33 cellular contexts compared by ENCODE assay signal in genomic region chr1:170487503-170487902, GRCh38.
"Had no signal": no experiment of that assay in that cellular context is flagged by ENCODE, and none has a peak within 500 bp of the region (broad histone marks: within the 10 kb centered on the region; RNA-seq: fewer than 3 reads in every experiment).

No MANE protein-coding gene starts in this region.

- H3K4me1 Mint-ChIP-seq: activated CD4-positive, alpha-beta memory T cell treated with anti-CD3 and anti-CD28 coated beads, Interleukin-2, amount 10 ng/mL, durations not matched to agents 7 days and 5 days; activated CD8-positive, alpha-beta memory T cell treated with anti-CD3 and anti-CD28 coated beads, Interleukin-2, amount 10 ng/mL, durations not matched to agents 7 days and 5 days; activated naive CD4-positive, alpha-beta T cell treated with anti-CD3 and anti-CD28 coated beads, Interleukin-2, amount 10 ng/mL, durations not matched to agents 7 days and 5 days; activated naive CD8-positive, alpha-beta T cell treated with anti-CD3 and anti-CD28 coated beads for 36 hours; central memory CD8-positive, alpha-beta T cell had no signal

- ATAC-seq: activated CD8-positive, alpha-beta memory T cell treated with anti-CD3 and anti-CD28 coated beads, Interleukin-2, amount 10 ng/mL, durations not matched to agents 7 days and 5 days had no signal

- H3K4me3 Mint-ChIP-seq: activated CD4-positive, alpha-beta memory T cell treated with anti-CD3 and anti-CD28 coated beads, Interleukin-2, amount 10 ng/mL, durations not matched to agents 7 days and 5 days; activated CD8-positive, alpha-beta memory T cell treated with anti-CD3 and anti-CD28 coated beads, Interleukin-2, amount 10 ng/mL, durations not matched to agents 7 days and 5 days; activated naive CD4-positive, alpha-beta T cell treated with anti-CD3 and anti-CD28 coated beads, Interleukin-2, amount 10 ng/mL, durations not matched to agents 7 days and 5 days; activated naive CD8-positive, alpha-beta T cell treated with anti-CD3 and anti-CD28 coated beads for 36 hours; central memory CD8-positive, alpha-beta T cell had no signal

- DNase-seq: activated CD4-positive, alpha-beta memory T cell treated with anti-CD3 and anti-CD28 coated beads, Interleukin-2, amount 10 ng/mL, durations not matched to agents 7 days and 5 days; activated CD4-positive, alpha-beta T cell treated with anti-CD3 and anti-CD28 coated beads for 1 hour; activated CD4-positive, alpha-beta T cell treated with anti-CD3 and anti-CD28 coated beads for 48 hours; activated CD4-positive, CD25-positive, alpha-beta regulatory T cell; activated CD8-positive, alpha-beta memory T cell treated with anti-CD3 and anti-CD28 coated beads for 24 hours; activated CD8-positive, alpha-beta memory T cell treated with anti-CD3 and anti-CD28 coated beads, Interleukin-2, amount 10 ng/mL, durations not matched to agents 7 days and 5 days; activated CD8-positive, alpha-beta memory T cell treated with anti-CD3 and anti-CD28 coated beads, Interleukin-2, amount 50 U/mL, for 48 hours; activated effector memory CD4-positive, alpha-beta T cell treated with Interleukin-2 at 50 U/mL for 16 hours; activated naive CD4-positive, alpha-beta T cell treated with anti-CD3 and anti-CD28 coated beads, Interleukin-2, amount 10 ng/mL, durations not matched to agents 7 days and 5 days; activated naive CD8-positive, alpha-beta T cell treated with anti-CD3 and anti-CD28 coated beads for 36 hours; activated T-cell treated with anti-CD3 and anti-CD28 coated beads, Interleukin-2, amount 50 U/mL, for 48 hours; amniotic stem cell; aorta; Kasumi-1; MG63; NCI-H1048; NCI-H1105 treated with DMSO at 0.1 percent for 48 hours; NCI-H1436; NCI-H1694; NCI-H1930; NCI-H2081 treated with DMSO at 0.1 percent for 48 hours; NCI-H226; NCI-H524 treated with DMSO at 0.1 percent for 48 hours; NK-92 treated with Interleukin-12 subunit alpha and Interleukin-12 subunit beta, amount 100 ng/mL, for 24 hours; PC-9; Right ventricle myocardium superior; SW 1271; T-helper 1 cell; T-helper 2 cell; T-helper 9 cell had no signal

- H3K27ac ChIP-seq: cardiac muscle cell, PC-9, VCaP had no signal

- H3K4me2 ChIP-seq: PC-9 had no signal

- H3K9me3 Mint-ChIP-seq: activated CD4-positive, alpha-beta memory T cell treated with anti-CD3 and anti-CD28 coated beads, Interleukin-2, amount 10 ng/mL, durations not matched to agents 7 days and 5 days; activated naive CD4-positive, alpha-beta T cell treated with anti-CD3 and anti-CD28 coated beads, Interleukin-2, amount 10 ng/mL, durations not matched to agents 7 days and 5 days; activated naive CD8-positive, alpha-beta T cell treated with anti-CD3 and anti-CD28 coated beads for 36 hours; central memory CD8-positive, alpha-beta T cell had no signal

- H3K27me3 Mint-ChIP-seq: activated CD4-positive, alpha-beta memory T cell treated with anti-CD3 and anti-CD28 coated beads, Interleukin-2, amount 10 ng/mL, durations not matched to agents 7 days and 5 days had no signal

- H3K9me3 ChIP-seq: MG63 had no signal

- H3K27ac Mint-ChIP-seq: activated CD4-positive, alpha-beta memory T cell treated with anti-CD3 and anti-CD28 coated beads, Interleukin-2, amount 10 ng/mL, durations not matched to agents 7 days and 5 days; activated CD8-positive, alpha-beta memory T cell treated with anti-CD3 and anti-CD28 coated beads, Interleukin-2, amount 10 ng/mL, durations not matched to agents 7 days and 5 days; activated naive CD4-positive, alpha-beta T cell treated with anti-CD3 and anti-CD28 coated beads, Interleukin-2, amount 10 ng/mL, durations not matched to agents 7 days and 5 days; activated naive CD8-positive, alpha-beta T cell treated with anti-CD3 and anti-CD28 coated beads for 36 hours had no signal

- H3K27me3 ChIP-seq: cardiac muscle cell, MG63 had no signal

- H3K36me3 Mint-ChIP-seq: activated CD8-positive, alpha-beta memory T cell treated with anti-CD3 and anti-CD28 coated beads, Interleukin-2, amount 10 ng/mL, durations not matched to agents 7 days and 5 days; activated naive CD4-positive, alpha-beta T cell treated with anti-CD3 and anti-CD28 coated beads, Interleukin-2, amount 10 ng/mL, durations not matched to agents 7 days and 5 days; activated naive CD8-positive, alpha-beta T cell treated with anti-CD3 and anti-CD28 coated beads for 36 hours had no signal

- H3K36me3 ChIP-seq: cardiac muscle cell, MG63 had no signal

- H2AFZ ChIP-seq: PC-9 had no signal

- H3K4me3 ChIP-seq: cardiac muscle cell, MG63, PC-9 had no signal
